In the genomic region with DNA sequence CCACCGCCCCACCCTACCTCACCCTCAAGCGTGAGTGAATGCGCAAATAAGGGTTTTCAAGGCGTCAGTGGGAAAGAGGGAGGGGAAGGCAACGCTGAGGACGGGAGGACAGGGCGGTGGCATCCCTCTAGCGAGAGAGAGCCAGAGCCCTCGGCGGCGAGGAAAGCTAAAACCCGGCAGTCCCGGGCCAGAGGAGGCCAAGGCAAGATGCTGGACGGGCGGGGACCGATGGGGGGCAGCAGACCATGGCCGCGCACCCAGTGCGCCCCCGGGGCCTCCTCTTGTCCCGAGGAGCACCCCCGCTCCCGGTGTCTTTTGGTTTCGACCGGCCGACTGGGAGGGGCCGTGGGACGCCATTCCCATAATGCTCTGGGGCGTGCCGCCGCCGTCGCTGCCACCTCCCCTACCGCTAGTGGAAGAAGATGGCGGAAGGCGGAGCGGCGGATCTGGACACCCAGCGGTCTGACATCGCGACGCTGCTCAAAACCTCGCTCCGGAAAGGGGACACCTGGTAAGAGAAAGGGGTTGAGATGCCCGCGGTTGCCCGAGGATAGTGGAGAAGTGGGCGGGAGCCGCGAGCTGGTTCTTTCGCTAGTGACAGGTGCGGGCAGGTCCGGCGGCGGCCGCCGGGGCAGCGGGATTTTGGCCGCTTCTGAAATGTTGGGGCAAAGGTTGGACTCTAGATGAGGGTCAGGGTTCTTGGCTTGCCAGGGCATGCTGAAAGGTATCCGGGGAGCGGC, we compare ENCODE assay signal across 8 cellular contexts. TPM values are rescaled to one million over a fixed set of nuclear protein-coding genes. Genes with fewer than 3 reads are reported as not detected.
DNase-seq lines count a peak whose midpoint lies in the region; ATAC-seq, FAIRE-seq and TF ChIP-seq lines count a peak whose summit lies in the region.

A gene (plus strand): TSS at position 412 of the 740 bp plus-strand sequence. CDS start 11 bp downstream, at position 423.

- H3K4me3 ChIP-seq in AG10803 (ENCODE audit: low read length) (peak within 1 kb of the TSS; percentile 85), kidney (ENCODE audit: low read length in 2 of 2) (peak within 1 kb of the TSS; percentile 95 to 99)

- peak within 1 kb of the TSS; percentile 89 to 94 for H3K27ac ChIP-seq in kidney (ENCODE audit: low read depth in 2 of 2, low read length in 2 of 2)

- DNase-seq in AG10803 (ENCODE audit: low read depth) = peak; percentile 98
- DNase-seq in NCI-H345 treated with DMSO at 0.1 percent for 48 hours (lab: John Stamatoyannopoulos, UW; ENCODE audit: unreplicated experiment) = peak; percentile 84
- DNase-seq in activated CD4-positive, alpha-beta T cell treated with anti-CD3 and anti-CD28 coated beads for 1 hour = peak; percentile 95
- DNase-seq in cerebellum (ENCODE audit: low spot score) = peak; percentile 93
- DNase-seq in kidney = peak; percentile 99
- peak; percentile 96 for DNase-seq in stimulated activated CD4-positive, alpha-beta T cell treated with anti-CD3 and anti-CD28 coated beads, Interleukin-15, amount 100 ng/mL, for 24 hours

- H3K36me3 ChIP-seq in kidney (ENCODE audit: control insufficient read depth in 1 of 2, insufficient read depth in 2 of 2, low read length in 2 of 2) = no peaks in the 10 kb centered on the region

- H3K9me3 ChIP-seq in kidney (ENCODE audit: control insufficient read depth in 1 of 2, low read length in 2 of 2) = no peaks in the 10 kb centered on the region

- peak within 1 kb of the TSS; percentile 85 to 97 for H3K9ac ChIP-seq in kidney (ENCODE audit: low read length in 2 of 2)

- intact Hi-C loops in kidney (cut with DNase I) = no loop called here

- ATAC-seq in GM19023 (IDR thresholded peaks at IDR 0.05; ENCODE audit: unreplicated experiment) (peak; percentile 83), HG03280 (IDR thresholded peaks at IDR 0.05; ENCODE audit: unreplicated experiment) (peak; percentile 79)

- H3K4me1 ChIP-seq in kidney (ENCODE audit: control insufficient read depth in 1 of 2, insufficient read depth in 1 of 2, low read depth in 1 of 2, low read length in 2 of 2) = peaks cover 4% of the 10 kb centered on the region in 2 donors

- FAIRE-seq in kidney (lab: Jason Lieb, UNC) = no peak

- TF ChIP-seq CTCF in AG10803 (conservative IDR thresholded peaks at IDR 0.05; ENCODE audit: low read length) (peak; percentile 62), kidney (IDR thresholded peaks at IDR 0.05; ENCODE audit: borderline replicate concordance, extremely low read depth, insufficient read depth) (peak; percentile 38)

RNA-seq across cellular contexts. Expression of the gene that starts here (rescaled TPM):
- total RNA-seq in cerebellum = 130 TPM
- total RNA-seq in kidney = 62.8 TPM
- 31.7 TPM for polyA plus RNA-seq in kidney (ENCODE audit: insufficient read depth, low read depth, low replicate concordance)

Comparison
In these comparisons a context has a peak if more than half of its experiments do, and no peak if none do; other contexts are left out.
1. Peak in every context shown above with its lines: DNase-seq, ATAC-seq, H3K4me3 ChIP-seq and H3K27ac ChIP-seq.